Comparison of ENCODE assay signal across 17 cellular contexts in genomic region chr10:100327701-100328009, GRCh38. TPM values are rescaled to one million over a fixed set of nuclear protein-coding genes. Genes with fewer than 3 reads are reported as not detected.
"Had no signal": no experiment of that assay in that cellular context is flagged by ENCODE, and none has a peak within 500 bp of the region (broad histone marks: within the 10 kb centered on the region; RNA-seq: fewer than 3 reads in every experiment).

No MANE protein-coding gene starts in this region.

- H3K27ac Mint-ChIP-seq: activated CD4-positive, alpha-beta T cell treated with anti-CD3 and anti-CD28 coated beads, Interleukin-2, amount 10 ng/mL, durations not matched to agents 7 days and 5 days; stimulated activated effector memory CD8-positive, alpha-beta T cell treated with anti-CD3 and anti-CD28 coated beads, Interleukin-12 subunit alpha, Interleukin-12 subunit beta, amount 100 ng/mL, for 72 hours; type B pancreatic cell had no signal

- H3K4me3 Mint-ChIP-seq: activated CD4-positive, alpha-beta T cell treated with anti-CD3 and anti-CD28 coated beads, Interleukin-2, amount 10 ng/mL, durations not matched to agents 7 days and 5 days; activated naive CD8-positive, alpha-beta T cell; stimulated activated effector memory CD8-positive, alpha-beta T cell treated with anti-CD3 and anti-CD28 coated beads, Interleukin-12 subunit alpha, Interleukin-12 subunit beta, amount 100 ng/mL, for 72 hours; type B pancreatic cell had no signal

- H3K4me1 ChIP-seq: colonic mucosa, prostate gland, testis had no signal

- H3K36me3 Mint-ChIP-seq: activated naive CD8-positive, alpha-beta T cell; stimulated activated effector memory CD8-positive, alpha-beta T cell treated with anti-CD3 and anti-CD28 coated beads, Interleukin-12 subunit alpha, Interleukin-12 subunit beta, amount 100 ng/mL, for 72 hours; type B pancreatic cell had no signal

- H3K27me3 ChIP-seq: colonic mucosa, testis had no signal

- H3K4me3 ChIP-seq: colonic mucosa, lower lobe of right lung, prostate gland, testis had no signal

- H3K9me3 Mint-ChIP-seq: activated CD4-positive, alpha-beta T cell treated with anti-CD3 and anti-CD28 coated beads, Interleukin-2, amount 10 ng/mL, durations not matched to agents 7 days and 5 days; stimulated activated effector memory CD8-positive, alpha-beta T cell treated with anti-CD3 and anti-CD28 coated beads, Interleukin-12 subunit alpha, Interleukin-12 subunit beta, amount 100 ng/mL, for 72 hours; type B pancreatic cell had no signal

- H3K27ac ChIP-seq: colonic mucosa, lower lobe of right lung, prostate gland, testis had no signal

- H3K9me3 ChIP-seq: colonic mucosa, lower lobe of right lung, prostate gland, testis had no signal

- H3K36me3 ChIP-seq: colonic mucosa, lower lobe of right lung, prostate gland had no signal

- DNase-seq: activated CD8-positive, alpha-beta memory T cell treated with anti-CD3 and anti-CD28 coated beads for 24 hours; activated CD8-positive, alpha-beta memory T cell treated with anti-CD3 and anti-CD28 coated beads, Interleukin-2, amount 50 U/mL, for 48 hours; activated gamma-delta T cell; colonic mucosa; right cardiac atrium; T1000; testis had no signal

- H3K27me3 Mint-ChIP-seq: activated naive CD8-positive, alpha-beta T cell had no signal

RNA-seq across cellular contexts. Expression of gene PKD2L1, which starts 2.4 kb away (rescaled TPM):
- total RNA-seq: activated CD4-positive, alpha-beta T cell treated with anti-CD3 and anti-CD28 coated beads, Interleukin-2, amount 10 ng/mL, durations not matched to agents 7 days and 5 days; frontal cortex; right cardiac atrium had no signal
- polyA plus RNA-seq: esophagus, keratinocyte, neural cell, right cardiac atrium had no signal
